In the genomic region with DNA sequence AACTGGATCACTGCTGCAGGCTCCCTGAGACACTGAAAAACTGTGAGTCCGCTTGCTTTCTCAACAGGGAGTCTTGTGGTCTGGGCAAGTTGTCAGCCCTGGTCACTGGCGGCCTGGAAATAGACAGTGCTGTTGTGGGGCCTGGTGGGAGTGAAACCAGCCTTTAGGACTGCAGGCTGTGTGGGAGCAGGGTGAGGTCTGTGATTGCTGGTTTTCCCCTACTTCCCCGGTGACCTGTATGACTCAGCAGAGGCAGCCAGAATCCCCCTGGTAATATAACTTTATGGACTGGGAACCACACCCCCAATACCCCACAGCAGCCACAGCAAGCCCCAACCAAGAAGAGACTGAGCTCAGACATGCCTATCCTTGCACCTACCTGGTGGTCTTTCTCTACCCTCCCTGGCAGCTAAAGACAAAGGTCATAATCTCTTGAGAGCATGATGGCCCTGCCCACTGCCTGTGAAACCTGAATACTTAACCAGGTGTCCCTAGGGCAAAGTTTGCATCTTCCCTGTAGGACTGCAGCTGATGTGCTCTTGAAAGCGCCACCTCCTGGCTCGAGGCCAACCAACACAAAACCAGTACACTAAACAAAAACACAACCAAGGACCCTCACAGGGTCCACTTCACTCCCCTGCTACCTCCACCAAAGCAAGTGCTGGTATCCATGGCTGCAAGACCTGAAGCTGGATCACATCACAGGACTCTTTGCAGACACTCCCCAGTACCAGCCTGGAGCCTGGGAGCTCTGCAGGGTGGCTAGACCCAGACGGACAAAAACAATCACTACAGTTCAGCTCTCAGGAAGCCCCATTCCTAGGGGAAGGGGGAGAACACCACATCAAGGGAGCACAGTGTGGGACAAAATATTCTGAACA, we compare ENCODE assay signal across 8 cellular contexts.
DNase-seq lines count a peak whose midpoint lies in the region; ATAC-seq and FAIRE-seq lines count a peak whose summit lies in the region.

No MANE protein-coding gene starts in this region.

- peak; percentile 96 for ATAC-seq in HG02623 (IDR thresholded peaks at IDR 0.05; ENCODE audit: unreplicated experiment)

- no peak for FAIRE-seq in urothelium cell line (lab: Jason Lieb, UNC)

- DNase-seq in NCI-H1105 (lab: John Stamatoyannopoulos, UW): peak; percentile 3
- DNase-seq in NCI-H1105 treated with DMSO at 0.1 percent for 48 hours (lab: John Stamatoyannopoulos, UW): no peak
- peak; percentile 56 to 57 for DNase-seq in NCI-H187 (lab: John Stamatoyannopoulos, UW)
- DNase-seq in fibroblast of peridontal ligament (ENCODE audit: extremely low read depth): peak; percentile 24
- DNase-seq in AML-193 (lab: John Stamatoyannopoulos, UW): no peak
- no peak for DNase-seq in urothelium cell line (ENCODE audit: low spot score)
- DNase-seq in cortex of kidney (lab: John Stamatoyannopoulos, UW): no peak

Comparison
In these comparisons a context has a peak if more than half of its experiments do, and no peak if none do; other contexts are left out.
1. DNase-seq: peak in NCI-H1105 (single experiment), NCI-H187 (2 of 2) and fibroblast of peridontal ligament (single experiment); none in NCI-H1105 treated with DMSO at 0.1 percent for 48 hours (single experiment), AML-193 (0 of 2), urothelium cell line (single experiment) and cortex of kidney (single experiment).